In genomic region chr1:92797297-92797696, GRCh38 we compare ENCODE assay signal across 19 cellular contexts. TPM values are rescaled to one million over a fixed set of nuclear protein-coding genes. Genes with fewer than 3 reads are reported as not detected.
DNase-seq lines count a peak whose midpoint lies in the region; ATAC-seq and TF ChIP-seq lines count a peak whose summit lies in the region.
"Had no signal": no experiment of that assay in that cellular context is flagged by ENCODE, and none has a peak within 500 bp of the region (broad histone marks: within the 10 kb centered on the region; RNA-seq: fewer than 3 reads in every experiment).

No MANE protein-coding gene starts in this region.

- H4K20me1 ChIP-seq in DND-41 (ENCODE audit: insufficient read depth, low read length) = no peaks in the 10 kb centered on the region
- H4K20me1 ChIP-seq in fibroblast of lung (ENCODE audit: control insufficient read depth, extremely low read depth, insufficient read depth, low read length) = no peaks in the 10 kb centered on the region

- no peaks in the 10 kb centered on the region for H3K79me1 ChIP-seq in mesenchymal stem cell (replicated peaks; ENCODE audit: low read length, poor library complexity, severe bottlenecking)

- peak; percentile 22; the same call in 1 of the 3 replicates for ATAC-seq in DND-41 (ENCODE audit: insufficient read depth, low read depth)
- no peak for ATAC-seq in HG03521 (IDR thresholded peaks at IDR 0.05; ENCODE audit: unreplicated experiment)
- ATAC-seq in CD4-positive, alpha-beta T cell (ENCODE audit: poor library complexity) = no peak

- H3K9me3 ChIP-seq in DND-41 (ENCODE audit: insufficient read depth, low read length, severe bottlenecking) = no peaks in the 10 kb centered on the region
- H3K9me3 ChIP-seq in HEK293 (ENCODE audit: control insufficient read depth, insufficient read depth, low read depth, low read length) = no peaks in the 10 kb centered on the region
- no peaks in the 10 kb centered on the region for H3K9me3 ChIP-seq in fibroblast of lung (ENCODE audit: control insufficient read depth, insufficient read depth, low read depth, low read length)
- H3K9me3 ChIP-seq in mesenchymal stem cell (ENCODE audit: control insufficient read depth, low read length) = no peaks in the 10 kb centered on the region
- no peaks in the 10 kb centered on the region for H3K9me3 ChIP-seq in CD4-positive, alpha-beta T cell (ENCODE audit: control insufficient read depth, low read length)
- H3K9me3 ChIP-seq: HAP-1 had no signal

- intact Hi-C loops in CD4-positive, alpha-beta T cell (cut with DNase I, micrococcal nuclease) = no loop called here

- TF ChIP-seq CTCF in DND-41 (IDR thresholded peaks at IDR 0.05; ENCODE audit: borderline replicate concordance, extremely low read depth, low read length, poor library complexity, severe bottlenecking) = no peak
- TF ChIP-seq CTCF in HEK293 (tag by site-specific recombination; IDR thresholded peaks at IDR 0.05) = no peak
- TF ChIP-seq CTCF in fibroblast of lung (conservative IDR thresholded peaks at IDR 0.05 in 1 of 2, IDR thresholded peaks at IDR 0.05 in 1 of 2; ENCODE audit: low read depth in 1 of 2, low read length in 2 of 2) = no peak
- TF ChIP-seq CTCF in CD4-positive, alpha-beta T cell (IDR thresholded peaks at IDR 0.05) = no peak

- H4K8ac ChIP-seq in mesenchymal stem cell (ENCODE audit: low read length) = no peak overlapping the region

- no peak overlapping the region for H3K4ac ChIP-seq in mesenchymal stem cell (ENCODE audit: low read depth in 1 of 2, low read length in 2 of 2)

- H3K27ac ChIP-seq in DND-41 (ENCODE audit: low read length) (no peak overlapping the region), HEK293 (ENCODE audit: extremely low read depth, low read depth, low read length) (no peak overlapping the region), fibroblast of lung (ENCODE audit: insufficient read depth, low read length) (no peak overlapping the region), mesenchymal stem cell (ENCODE audit: low read length, poor library complexity, severe bottlenecking) (no peak overlapping the region)
- H3K27ac ChIP-seq in CD4-positive, alpha-beta T cell (ENCODE audit: low read depth, low read length) = no peak overlapping the region
- H3K27ac ChIP-seq: C4-2B had no signal

- H3K9ac ChIP-seq in DND-41 (ENCODE audit: low read depth, low read length) (no peak overlapping the region), fibroblast of lung (ENCODE audit: insufficient read depth, low read length) (no peak overlapping the region), mesenchymal stem cell (ENCODE audit: low read length) (no peak overlapping the region)

- no peak overlapping the region for H3K4me3 ChIP-seq in DND-41 (ENCODE audit: low read depth in 1 of 2, low read length in 2 of 2)
- no peak overlapping the region for H3K4me3 ChIP-seq in HEK293 (ENCODE audit: low read depth, low read length)
- H3K4me3 ChIP-seq in fibroblast of lung (replicated peaks in 1 of 4; ENCODE audit: control extremely low read depth in 1 of 4, insufficient read depth in 1 of 4, low read depth in 3 of 4, low read length in 4 of 4) = no peak overlapping the region
- no peak overlapping the region for H3K4me3 ChIP-seq in mesenchymal stem cell (ENCODE audit: insufficient read depth in 1 of 2, low read depth in 1 of 2, low read length in 2 of 2)
- H3K4me3 ChIP-seq: HAP-1 had no signal

- no peaks in the 10 kb centered on the region for H3K36me3 ChIP-seq in DND-41 (ENCODE audit: insufficient read depth, low read length)
- no peaks in the 10 kb centered on the region for H3K36me3 ChIP-seq in HEK293 (ENCODE audit: control insufficient read depth in 2 of 2, insufficient read depth in 1 of 2, low read length in 2 of 2)
- H3K36me3 ChIP-seq in fibroblast of lung (ENCODE audit: control insufficient read depth, insufficient read depth, low read length) = no peaks in the 10 kb centered on the region
- H3K36me3 ChIP-seq in mesenchymal stem cell (ENCODE audit: control insufficient read depth in 1 of 2, insufficient read depth in 2 of 2, low read depth in 1 of 2, low read length in 2 of 2) = no peaks in the 10 kb centered on the region
- H3K36me3 ChIP-seq: HAP-1 had no signal

- H3K18ac ChIP-seq in mesenchymal stem cell (ENCODE audit: low read depth in 1 of 2, low read length in 2 of 2) = no peak overlapping the region

- no peaks in the 10 kb centered on the region for H3K9me3 Mint-ChIP-seq in CD4-positive, alpha-beta T cell

- CTCF ChIA-PET in HEK293 (lab: Yijun Ruan, JAX) = interaction anchor here (0.6 to 1.5 kb wide), 2 partner anchors 11 to 21 kb away, joined by 3 read pairs; no protein-coding TSS in a partner anchor
- CTCF ChIA-PET in CD4-positive, alpha-beta T cell (lab: Charles Lee) = no interaction called here

- no peak overlapping the region for H3K4me3 Mint-ChIP-seq in CD4-positive, alpha-beta T cell

- H3K14ac ChIP-seq in mesenchymal stem cell (ENCODE audit: low read length in 2 of 2) = no peak overlapping the region

- no peak overlapping the region for H2AFZ ChIP-seq in DND-41 (ENCODE audit: low read depth, low read length)
- no peak overlapping the region for H2AFZ ChIP-seq in fibroblast of lung (ENCODE audit: low read length)
- no peak overlapping the region for H2AFZ ChIP-seq in mesenchymal stem cell (ENCODE audit: low read depth, low read length)

- H3K4me1 ChIP-seq in DND-41 (ENCODE audit: insufficient read depth, low read length) (no peaks in the 10 kb centered on the region), HEK293 (ENCODE audit: control insufficient read depth, insufficient read depth, low read length) (no peaks in the 10 kb centered on the region), fibroblast of lung (ENCODE audit: control insufficient read depth, extremely low read depth, insufficient read depth, low read length) (no peaks in the 10 kb centered on the region), mesenchymal stem cell (ENCODE audit: control insufficient read depth, insufficient read depth, low read depth, low read length) (no peaks in the 10 kb centered on the region)

- POLR2A ChIA-PET in HEK293 (lab: Yijun Ruan, JAX) = no interaction called here
- POLR2A ChIA-PET in CD4-positive, alpha-beta T cell (lab: Charles Lee) = no interaction called here

- no peak overlapping the region for H2BK120ac ChIP-seq in mesenchymal stem cell (ENCODE audit: low read depth, low read length)

- H3K79me2 ChIP-seq in DND-41 (ENCODE audit: insufficient read depth, low read length) (no peaks in the 10 kb centered on the region), fibroblast of lung (ENCODE audit: control insufficient read depth, insufficient read depth, low read length) (no peaks in the 10 kb centered on the region)

- no peak overlapping the region for H2BK15ac ChIP-seq in mesenchymal stem cell (ENCODE audit: low read depth, poor library complexity, severe bottlenecking)

- H3K27me3 Mint-ChIP-seq in CD4-positive, alpha-beta T cell = peaks cover 24% of the 10 kb centered on the region

- H3K27me3 ChIP-seq in DND-41 (ENCODE audit: insufficient read depth, low read length, poor library complexity) = peaks cover 12% of the 10 kb centered on the region
- H3K27me3 ChIP-seq in fibroblast of lung (ENCODE audit: control insufficient read depth, insufficient read depth, low read length) = no peaks in the 10 kb centered on the region
- peaks cover 2 to 3% of the 10 kb centered on the region in 2 experiments for H3K27me3 ChIP-seq in mesenchymal stem cell (ENCODE audit: control insufficient read depth in 1 of 2, insufficient read depth in 1 of 2, low read length in 2 of 2)
- H3K27me3 ChIP-seq in CD4-positive, alpha-beta T cell (ENCODE audit: control insufficient read depth, insufficient read depth, low read length) = peaks cover 8% of the 10 kb centered on the region

- H3K36me3 Mint-ChIP-seq in CD4-positive, alpha-beta T cell (ENCODE audit: low read depth) = no peaks in the 10 kb centered on the region

- H2BK12ac ChIP-seq in mesenchymal stem cell (ENCODE audit: low read length in 2 of 2) = no peak overlapping the region

- H2AK5ac ChIP-seq in mesenchymal stem cell (ENCODE audit: low read length, severe bottlenecking) = no peak overlapping the region

- H3K4me2 ChIP-seq in DND-41 (ENCODE audit: insufficient read depth, low read length) (no peak overlapping the region), fibroblast of lung (ENCODE audit: extremely low read depth, insufficient read depth, low read length) (no peak overlapping the region), mesenchymal stem cell (ENCODE audit: low read length, poor library complexity, severe bottlenecking) (no peak overlapping the region)

- no peaks in the 10 kb centered on the region for H3K4me1 Mint-ChIP-seq in CD4-positive, alpha-beta T cell (ENCODE audit: low read depth)

- no peak overlapping the region for H2BK5ac ChIP-seq in mesenchymal stem cell (ENCODE audit: low read depth, low read length, poor library complexity, severe bottlenecking)

- no peak overlapping the region for H4K91ac ChIP-seq in mesenchymal stem cell (ENCODE audit: low read length)

- DNase-seq in DND-41 = no peak
- DNase-seq in fibroblast of lung (ENCODE audit: low read depth in 2 of 2) = peak; percentile 43 to 46
- peak; percentile 51 for DNase-seq in mesenchymal stem cell
- no peak for DNase-seq in activated CD4-positive, alpha-beta T cell treated with anti-CD3 and anti-CD28 coated beads for 4 hours
- no peak for DNase-seq in CD4-positive, alpha-beta T cell
- DNase-seq in GOT3 (lab: John Stamatoyannopoulos, UW) = no peak
- DNase-seq: EL, GF-D8, KBM-7, NCI-H1092 treated with DMSO at 0.1 percent for 48 hours, NCI-H1436 treated with DMSO at 0.1 percent for 48 hours, NCI-H2029, NCI-H446, NCI-H526, Right ventricle myocardium superior had no signal

- no peak overlapping the region for H3K23ac ChIP-seq in mesenchymal stem cell (ENCODE audit: low read length in 2 of 2)

- no peak overlapping the region for H3K27ac Mint-ChIP-seq in CD4-positive, alpha-beta T cell

RNA-seq across cellular contexts. Expression of gene EVI5, which starts 12.4 kb away (rescaled TPM):
- 40.1 and 48.1 TPM in 2 replicates for total RNA-seq in fibroblast of lung
- polyA plus RNA-seq in fibroblast of lung = 31.9 and 32.5 TPM in 2 replicates
- polyA plus RNA-seq in fibroblast of lung (2012) = 13.9 and 17.6 TPM in 2 replicates
- 5.4 and 8.8 TPM in 2 replicates for polyA minus RNA-seq in fibroblast of lung (ENCODE audit: low replicate concordance)
- 31.3 TPM for polyA plus RNA-seq in mesenchymal stem cell (2013, experiment 1 of 2)
- 30.6 TPM for polyA plus RNA-seq in mesenchymal stem cell (2013, experiment 2 of 2)
- total RNA-seq in CD4-positive, alpha-beta T cell = 1 to 10 TPM; 1.8 to 2.0 TPM

RNA-seq across cellular contexts. Expression of gene RPL5, which starts 34.5 kb away (rescaled TPM):
- 1,198 and 2,039 TPM in 2 replicates for total RNA-seq in fibroblast of lung
- 1,777 and 2,145 TPM in 2 replicates for polyA plus RNA-seq in fibroblast of lung
- 2,268 and 2,297 TPM in 2 replicates for polyA plus RNA-seq in fibroblast of lung (2012)
- 415 and 502 TPM in 2 replicates for polyA minus RNA-seq in fibroblast of lung (ENCODE audit: low replicate concordance)
- polyA plus RNA-seq in mesenchymal stem cell (2013, experiment 1 of 2) = 3,583 TPM
- 3,853 TPM for polyA plus RNA-seq in mesenchymal stem cell (2013, experiment 2 of 2)
- 1,000 to 10,000 TPM; 1,712 to 1,770 TPM for total RNA-seq in CD4-positive, alpha-beta T cell

Comparison
In these comparisons a context has a peak if more than half of its experiments do, and no peak if none do; other contexts are left out.
1. DNase-seq: peak in fibroblast of lung (2 of 2) and mesenchymal stem cell (single experiment); none in DND-41 (single experiment), activated CD4-positive, alpha-beta T cell treated with anti-CD3 and anti-CD28 coated beads for 4 hours (0 of 2), CD4-positive, alpha-beta T cell (0 of 10) and GOT3 (single experiment).
2. RNA of gene EVI5, which starts 12.4 kb away (total RNA-seq): 40.1 to 48.1 TPM in fibroblast of lung; 1.8 to 2.0 TPM in CD4-positive, alpha-beta T cell; every median in the first group is over 10 times any median in the second.